21 cellular contexts compared by ENCODE assay signal in the genomic region with DNA sequence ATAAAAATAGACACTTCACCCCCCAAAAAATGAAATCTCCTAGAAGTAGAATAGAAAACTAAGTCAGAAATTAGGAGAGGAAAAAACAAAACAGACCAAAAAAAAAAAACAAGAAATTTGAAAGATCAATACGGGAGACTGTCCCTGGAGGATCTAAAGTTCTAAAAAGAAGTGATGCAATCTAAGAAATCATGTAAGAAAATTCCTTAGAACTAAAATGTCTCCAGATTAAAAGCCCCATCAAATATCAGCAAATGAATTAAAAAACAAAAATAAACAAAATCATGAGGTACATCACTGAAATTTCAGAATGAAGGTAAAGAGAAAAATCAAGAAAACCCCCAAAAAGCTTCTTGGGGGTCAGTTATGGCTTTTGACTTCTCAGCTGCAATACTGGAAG. TPM values are rescaled to one million over a fixed set of nuclear protein-coding genes. Genes with fewer than 3 reads are reported as not detected.
A peak's percentile ranks its signal among the peaks of the same experiment; 100 is the strongest.
DNase-seq lines count a peak whose midpoint lies in the region; ATAC-seq and TF ChIP-seq lines count a peak whose summit lies in the region.
"Had no signal": no experiment of that assay in that cellular context is flagged by ENCODE, and none has a peak within 500 bp of the region (broad histone marks: within the 10 kb centered on the region; RNA-seq: fewer than 3 reads in every experiment).

No MANE protein-coding gene starts in this region.

- H3K27me3 Mint-ChIP-seq in GM23338 (ENCODE audit: insufficient read depth, low read depth, poor library complexity) = no peaks in the 10 kb centered on the region
- H3K27me3 Mint-ChIP-seq: CD4-positive, CD25-positive, alpha-beta regulatory T cell had no signal

- no peaks in the 10 kb centered on the region for H3K9me3 ChIP-seq in adipocyte (ENCODE audit: control insufficient read depth, low read length)
- H3K9me3 ChIP-seq in parathyroid adenoma (ENCODE audit: control insufficient read depth, low read length) = no peaks in the 10 kb centered on the region

- H2AFZ ChIP-seq in GM23338 (no peak overlapping the region), parathyroid adenoma (no peak overlapping the region)

- H3K4me1 ChIP-seq in GM23338 (ENCODE audit: insufficient read depth) (0 out of 2 replicates have a peak, but pooled peaks cover 4% of the 10 kb centered on the region), adipocyte (ENCODE audit: control insufficient read depth, insufficient read depth, low read length) (peaks cover 21% of the 10 kb centered on the region), parathyroid adenoma (peaks cover 8% of the 10 kb centered on the region)

- no peak for TF ChIP-seq CTCF in GM23338 (conservative IDR thresholded peaks at IDR 0.05; ENCODE audit: low read depth in 2 of 2)
- TF ChIP-seq CTCF in parathyroid adenoma (IDR thresholded peaks at IDR 0.05) = no peak

- no peak overlapping the region for H3K4me3 Mint-ChIP-seq in GM23338
- H3K4me3 Mint-ChIP-seq: CD4-positive, CD25-positive, alpha-beta regulatory T cell had no signal

- DNase-seq in GM23338 (ENCODE audit: low spot score) = no peak
- DNase-seq in adipocyte (ENCODE audit: low read depth) = peak; percentile 25
- peak; percentile 43 for DNase-seq in fibroblast of peridontal ligament (ENCODE audit: extremely low read depth)
- no peak for DNase-seq in NCI-H2081 (lab: John Stamatoyannopoulos, UW)
- DNase-seq in GM19238 (ENCODE audit: insufficient read length, low spot score) = no peak
- DNase-seq: CD4-positive, CD25-positive, alpha-beta regulatory T cell; COR-L47; DMS79; GOT3; HCEC 1CT; KBM-7; NCI-H1092 treated with DMSO at 0.1 percent for 48 hours; NCI-H1436 treated with DMSO at 0.1 percent for 48 hours; NCI-H1930; NCI-H345; NCI-H524; NCI-H774; SIG-M5 had no signal

- no peaks in the 10 kb centered on the region for H3K9me2 ChIP-seq in GM23338 (ENCODE audit: insufficient read depth)

- H3K79me2 ChIP-seq in GM23338 (replicated peaks; ENCODE audit: insufficient read depth) = peaks cover 90% of the 10 kb centered on the region
- peaks cover 53% of the 10 kb centered on the region for H3K79me2 ChIP-seq in parathyroid adenoma

- H3K4me3 ChIP-seq in GM23338 (no peak overlapping the region), adipocyte (ENCODE audit: low read length) (no peak overlapping the region), parathyroid adenoma (ENCODE audit: low read depth, low read length) (no peak overlapping the region)

- H3K4me1 Mint-ChIP-seq in GM23338 = peaks cover 6% of the 10 kb centered on the region; the same call in 2 of the 3 replicates

- no peak for ATAC-seq in GM23338
- no peak for ATAC-seq in GM19328 (IDR thresholded peaks at IDR 0.05; ENCODE audit: unreplicated experiment)
- ATAC-seq: Panc1 had no signal

- H3K27me3 ChIP-seq in GM23338 (ENCODE audit: insufficient read depth) = no peaks in the 10 kb centered on the region
- H3K27me3 ChIP-seq in adipocyte (replicated peaks; ENCODE audit: control insufficient read depth, insufficient read depth, low read length) = no peaks in the 10 kb centered on the region
- H3K27me3 ChIP-seq in parathyroid adenoma (ENCODE audit: control insufficient read depth, insufficient read depth, low read length) = no peaks in the 10 kb centered on the region

- no peaks in the 10 kb centered on the region for H3K9me3 Mint-ChIP-seq in GM23338

- H3K4me2 ChIP-seq in GM23338 (no peak overlapping the region), parathyroid adenoma (ENCODE audit: low read length) (peak overlapping the region; percentile 19)

- no peak overlapping the region for H3K9ac ChIP-seq in adipocyte (ENCODE audit: low read length)
- H3K9ac ChIP-seq in parathyroid adenoma = no peak overlapping the region

- no peaks in the 10 kb centered on the region for H3F3A ChIP-seq in GM23338 (replicated peaks; ENCODE audit: low read depth)

- H4K20me1 ChIP-seq in GM23338 (replicated peaks; ENCODE audit: insufficient read depth) = peaks cover 15% of the 10 kb centered on the region

- peak overlapping the region; percentile 58; the same call in 1 of the 2 replicates for H3K27ac Mint-ChIP-seq in GM23338

- H3K36me3 ChIP-seq in GM23338 (ENCODE audit: insufficient read depth) (no peaks in the 10 kb centered on the region), adipocyte (ENCODE audit: control insufficient read depth, insufficient read depth, low read length, severe bottlenecking) (no peaks in the 10 kb centered on the region), parathyroid adenoma (ENCODE audit: control insufficient read depth, insufficient read depth, low read length) (no peaks in the 10 kb centered on the region)

- no peaks in the 10 kb centered on the region for H3K36me3 Mint-ChIP-seq in GM23338 (ENCODE audit: low read depth)

- H3K27ac ChIP-seq in GM23338 (ENCODE audit: low read depth) (no peak overlapping the region), parathyroid adenoma (no peak overlapping the region)

TF ChIP-seq in GM23338, 12 proteins besides CTCF, POLR2A, EP300 and RAD21 (continues in another document):
- no peak for TF ChIP-seq STAT1 (IDR thresholded peaks at IDR 0.05; ENCODE audit: unreplicated experiment)
- TF ChIP-seq POLR2AphosphoS5 (IDR thresholded peaks at IDR 0.05; ENCODE audit: low read depth) = no peak
- TF ChIP-seq CREB1 (CRISPR knock-in tag; IDR thresholded peaks at IDR 0.05; ENCODE audit: low read depth) = no peak
- TF ChIP-seq, protein P1, sequence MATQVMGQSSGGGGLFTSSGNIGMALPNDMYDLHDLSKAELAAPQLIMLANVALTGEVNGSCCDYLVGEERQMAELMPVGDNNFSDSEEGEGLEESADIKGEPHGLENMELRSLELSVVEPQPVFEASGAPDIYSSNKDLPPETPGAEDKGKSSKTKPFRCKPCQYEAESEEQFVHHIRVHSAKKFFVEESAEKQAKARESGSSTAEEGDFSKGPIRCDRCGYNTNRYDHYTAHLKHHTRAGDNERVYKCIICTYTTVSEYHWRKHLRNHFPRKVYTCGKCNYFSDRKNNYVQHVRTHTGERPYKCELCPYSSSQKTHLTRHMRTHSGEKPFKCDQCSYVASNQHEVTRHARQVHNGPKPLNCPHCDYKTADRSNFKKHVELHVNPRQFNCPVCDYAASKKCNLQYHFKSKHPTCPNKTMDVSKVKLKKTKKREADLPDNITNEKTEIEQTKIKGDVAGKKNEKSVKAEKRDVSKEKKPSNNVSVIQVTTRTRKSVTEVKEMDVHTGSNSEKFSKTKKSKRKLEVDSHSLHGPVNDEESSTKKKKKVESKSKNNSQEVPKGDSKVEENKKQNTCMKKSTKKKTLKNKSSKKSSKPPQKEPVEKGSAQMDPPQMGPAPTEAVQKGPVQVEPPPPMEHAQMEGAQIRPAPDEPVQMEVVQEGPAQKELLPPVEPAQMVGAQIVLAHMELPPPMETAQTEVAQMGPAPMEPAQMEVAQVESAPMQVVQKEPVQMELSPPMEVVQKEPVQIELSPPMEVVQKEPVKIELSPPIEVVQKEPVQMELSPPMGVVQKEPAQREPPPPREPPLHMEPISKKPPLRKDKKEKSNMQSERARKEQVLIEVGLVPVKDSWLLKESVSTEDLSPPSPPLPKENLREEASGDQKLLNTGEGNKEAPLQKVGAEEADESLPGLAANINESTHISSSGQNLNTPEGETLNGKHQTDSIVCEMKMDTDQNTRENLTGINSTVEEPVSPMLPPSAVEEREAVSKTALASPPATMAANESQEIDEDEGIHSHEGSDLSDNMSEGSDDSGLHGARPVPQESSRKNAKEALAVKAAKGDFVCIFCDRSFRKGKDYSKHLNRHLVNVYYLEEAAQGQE (IDR thresholded peaks at IDR 0.05; ENCODE audit: unreplicated experiment) = no peak
- no peak for TF ChIP-seq ZNF114 (CRISPR knock-in tag; IDR thresholded peaks at IDR 0.05)
- TF ChIP-seq ZNF331 (CRISPR knock-in tag; IDR thresholded peaks at IDR 0.05; ENCODE audit: low read depth) = no peak
- no peak for TF ChIP-seq EZH2 (IDR thresholded peaks at IDR 0.05; ENCODE audit: low read depth, unreplicated experiment)

RNA-seq across cellular contexts. Expression of a gene that starts 13.5 kb away (rescaled TPM):
- 20.7 and 27.9 TPM in 2 replicates for total RNA-seq in GM23338 (2014; rRNA removed; shearing (Covaris generic))
- 7.7 and 8.2 TPM in 2 replicates for polyA plus RNA-seq in GM23338 (2016; fragmentation: Nextera tagmentation; extraction: Ambion mirVana)

Comparison
In these comparisons a context has a peak if more than half of its experiments do, and no peak if none do; other contexts are left out.
1. DNase-seq: peak in adipocyte (single experiment) and fibroblast of peridontal ligament (single experiment); none in GM23338 (single experiment), NCI-H2081 (0 of 2) and GM19238 (single experiment).